In the genomic region with DNA sequence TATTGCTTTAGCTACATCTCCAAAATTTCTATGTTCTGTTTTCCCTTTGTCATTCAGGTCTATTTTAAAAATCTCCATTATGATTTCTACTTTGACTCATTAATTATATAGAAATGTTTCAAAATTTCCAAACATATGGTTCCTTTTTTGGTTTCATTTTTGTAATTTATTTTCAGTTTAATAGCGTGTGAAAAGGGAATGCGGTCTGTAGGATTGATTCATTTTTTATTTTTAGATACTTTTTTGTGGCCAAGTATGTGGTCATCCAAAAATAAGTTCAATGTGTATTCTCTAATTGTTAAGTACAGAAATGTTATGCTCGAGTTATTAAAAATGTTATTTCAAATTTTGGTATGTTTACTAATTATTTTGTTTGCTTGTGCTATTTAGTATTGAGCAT, we compare ENCODE assay signal across 1 cellular context.
TF ChIP-seq lines count a peak whose summit lies in the region.

No MANE protein-coding gene starts in this region.

TF ChIP-seq in GM12878, 131 proteins besides CTCF, POLR2A, EP300 and RAD21 (continued from another document):
- TF ChIP-seq PAX8 (IDR thresholded peaks at IDR 0.05) (no peak), NKRF (conservative IDR thresholded peaks at IDR 0.05) (no peak), ATF2 (IDR thresholded peaks at IDR 0.05; ENCODE audit: low read length) (peak; percentile 97), SUZ12 (IDR thresholded peaks at IDR 0.05; ENCODE audit: unreplicated experiment) (no peak), NR2F1 (conservative IDR thresholded peaks at IDR 0.05) (no peak), YBX1 (IDR thresholded peaks at IDR 0.05) (no peak), ATF7 (IDR thresholded peaks at IDR 0.05; ENCODE audit: low read depth) (peak; percentile 88), FOXK2 (IDR thresholded peaks at IDR 0.05) (no peak), FOXM1 (IDR thresholded peaks at IDR 0.05; ENCODE audit: low read depth, low read length) (peak; percentile 99; the same call in 1 of the 2 replicates), SKIL (IDR thresholded peaks at IDR 0.05; ENCODE audit: low read depth, poor library complexity, severe bottlenecking) (peak; percentile 40), KDM1A (IDR thresholded peaks at IDR 0.05; ENCODE audit: borderline replicate concordance) (no peak), SUPT20H (IDR thresholded peaks at IDR 0.05; ENCODE audit: borderline replicate concordance, control insufficient read depth, low read depth, low read length) (no peak), RBBP5 (conservative IDR thresholded peaks at IDR 0.05) (no peak), IKZF1 (conservative IDR thresholded peaks at IDR 0.05) (0 out of 2 replicates have a peak, but pooled peaks have one; percentile 11), MYC (IDR thresholded peaks at IDR 0.05; ENCODE audit: insufficient read depth, insufficient read length, insufficient replicate concordance, low read length, severe bottlenecking) (no peak)
